ENCODE assay signal across 20 cellular contexts in the genomic region with DNA sequence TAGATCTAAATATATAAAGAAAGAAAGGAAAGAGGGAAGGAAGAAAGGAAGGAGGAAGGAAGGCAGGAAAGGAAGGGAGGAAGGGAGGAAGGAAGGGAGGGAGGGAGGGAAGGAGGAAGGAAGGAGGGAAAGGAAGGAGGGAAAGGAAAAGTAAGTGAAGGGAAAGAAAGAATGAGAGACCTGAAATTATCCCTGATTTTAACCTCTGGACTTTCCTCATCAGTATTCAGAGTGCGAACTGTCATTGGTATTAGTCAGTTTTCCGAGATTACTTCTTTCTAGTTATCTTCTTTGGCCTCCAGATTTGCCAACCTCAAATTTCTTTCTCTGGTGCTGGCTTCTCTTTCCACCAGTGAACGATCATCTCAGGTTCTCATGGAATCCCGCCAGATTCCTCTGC.
A peak's percentile ranks its signal among the peaks of the same experiment; 100 is the strongest.
DNase-seq lines count a peak whose midpoint lies in the region; ATAC-seq, FAIRE-seq and TF ChIP-seq lines count a peak whose summit lies in the region.
"Had no signal": no experiment of that assay in that cellular context is flagged by ENCODE, and none has a peak within 500 bp of the region (broad histone marks: within the 10 kb centered on the region; RNA-seq: fewer than 3 reads in every experiment).

No MANE protein-coding gene starts in this region.

- peak overlapping the region; percentile 67; the same call in 1 of the 2 replicates for H2BK20ac ChIP-seq in IMR-90 (ENCODE audit: low read depth, low read length)

- POLR2A ChIA-PET in IMR-90 (lab: Charles Lee; ENCODE audit: unreplicated experiment): no interaction called here
- POLR2A ChIA-PET in naive thymus-derived CD4-positive, alpha-beta T cell (lab: Charles Lee): no interaction called here

- H4K20me1 ChIP-seq in IMR-90 (ENCODE audit: insufficient read depth, low read length): no peaks in the 10 kb centered on the region
- no peaks in the 10 kb centered on the region for H4K20me1 ChIP-seq in astrocyte (ENCODE audit: insufficient read depth, low read length)

- no peak for ATAC-seq in IMR-90 (ENCODE audit: low read depth)
- ATAC-seq in naive thymus-derived CD4-positive, alpha-beta T cell: no peak

- H3K9me1 ChIP-seq in IMR-90 (ENCODE audit: insufficient read depth, low read length): peaks cover 4% of the 10 kb centered on the region; the same call in 1 of the 2 replicates

- CTCF ChIA-PET in IMR-90 (lab: Yijun Ruan, JAX): no interaction called here
- CTCF ChIA-PET in naive thymus-derived CD4-positive, alpha-beta T cell (lab: Charles Lee): no interaction called here

- H2BK120ac ChIP-seq in IMR-90 (ENCODE audit: low read depth, low read length) (peak overlapping the region; percentile 17), mesenchymal stem cell (ENCODE audit: low read depth, low read length) (no peak overlapping the region)

- no peak overlapping the region for H3K27ac Mint-ChIP-seq in astrocyte (ENCODE audit: unreplicated experiment)
- no peak overlapping the region for H3K27ac Mint-ChIP-seq in naive thymus-derived CD4-positive, alpha-beta T cell
- H3K27ac Mint-ChIP-seq: CD4-positive, alpha-beta memory T cell; HFFc6 had no signal

- H4K91ac ChIP-seq in IMR-90 (ENCODE audit: insufficient read depth, low read depth, low read length): no peak overlapping the region
- no peak overlapping the region for H4K91ac ChIP-seq in mesenchymal stem cell (ENCODE audit: low read length)

- 0 out of 2 replicates have a peak overlapping the region, but pooled peaks have one; percentile 58 for H3K14ac ChIP-seq in IMR-90 (replicated peaks; ENCODE audit: low read depth, low read length)
- H3K14ac ChIP-seq in mesenchymal stem cell (ENCODE audit: low read length in 2 of 2): no peak overlapping the region

- intact Hi-C loops in IMR-90 (cut with micrococcal nuclease): no loop called here
- intact Hi-C loops in sigmoid colon (cut with DNase I): no loop called here
- intact Hi-C loops in naive thymus-derived CD4-positive, alpha-beta T cell (cut with micrococcal nuclease): no loop called here

- H3K4me1 Mint-ChIP-seq in astrocyte (ENCODE audit: low read depth, unreplicated experiment): peaks cover 20% of the 10 kb centered on the region
- H3K4me1 Mint-ChIP-seq in naive thymus-derived CD4-positive, alpha-beta T cell: no peaks in the 10 kb centered on the region
- H3K4me1 Mint-ChIP-seq: CD4-positive, alpha-beta memory T cell had no signal

- no peak overlapping the region for H3K9ac ChIP-seq in IMR-90 (ENCODE audit: low read depth, low read length)
- H3K9ac ChIP-seq in astrocyte (ENCODE audit: low read length): no peak overlapping the region
- peak overlapping the region; percentile 57 for H3K9ac ChIP-seq in mesenchymal stem cell (ENCODE audit: low read length)

- no peak overlapping the region for H3K27ac ChIP-seq in IMR-90 (ENCODE audit: insufficient read depth, low read length)
- H3K27ac ChIP-seq in astrocyte (ENCODE audit: low read depth, low read length): no peak overlapping the region
- no peak overlapping the region for H3K27ac ChIP-seq in mesenchymal stem cell (ENCODE audit: low read length, poor library complexity, severe bottlenecking)
- H3K27ac ChIP-seq in sigmoid colon: peak overlapping the region in 3 of 4 donors; percentile 67 to 80 (median 76)
- no peak overlapping the region for H3K27ac ChIP-seq in naive thymus-derived CD4-positive, alpha-beta T cell (ENCODE audit: low read depth, low read length)

- in situ Hi-C loops in IMR-90 (cut with MboI; ENCODE audit: low sequenced_read_pairs): no loop called here

- no peak for TF ChIP-seq EP300 in sigmoid colon (IDR thresholded peaks at IDR 0.05)

- no peaks in the 10 kb centered on the region for H3K79me2 ChIP-seq in astrocyte (ENCODE audit: insufficient read depth, low read length)

- no peak overlapping the region for H2BK12ac ChIP-seq in mesenchymal stem cell (ENCODE audit: low read length in 2 of 2)

- no peaks in the 10 kb centered on the region for H3K79me1 ChIP-seq in IMR-90 (ENCODE audit: low read depth in 1 of 2, low read length in 2 of 2)
- no peaks in the 10 kb centered on the region for H3K79me1 ChIP-seq in mesenchymal stem cell (replicated peaks; ENCODE audit: low read length, poor library complexity, severe bottlenecking)

- H3K4me2 ChIP-seq in IMR-90 (ENCODE audit: low read depth, low read length): no peak overlapping the region
- no peak overlapping the region for H3K4me2 ChIP-seq in astrocyte (ENCODE audit: low read length)
- H3K4me2 ChIP-seq in mesenchymal stem cell (ENCODE audit: low read length, poor library complexity, severe bottlenecking): no peak overlapping the region

- H3K36me3 ChIP-seq in IMR-90 (ENCODE audit: control insufficient read depth, insufficient read depth, low read length): no peaks in the 10 kb centered on the region
- H3K36me3 ChIP-seq in astrocyte (ENCODE audit: insufficient read depth, low read length): no peaks in the 10 kb centered on the region
- H3K36me3 ChIP-seq in mesenchymal stem cell (ENCODE audit: control insufficient read depth in 1 of 2, insufficient read depth in 2 of 2, low read depth in 1 of 2, low read length in 2 of 2): no peaks in the 10 kb centered on the region
- no peaks in the 10 kb centered on the region for H3K36me3 ChIP-seq in sigmoid colon
- no peaks in the 10 kb centered on the region for H3K36me3 ChIP-seq in naive thymus-derived CD4-positive, alpha-beta T cell (ENCODE audit: control insufficient read depth in 2 of 3, insufficient read depth in 3 of 3, low read length in 3 of 3)
- H3K36me3 ChIP-seq: HAP-1 had no signal

- 100% methylated on average over 2 of the region's 4 CpGs; no CpG with 5 or more reads in 1 of the 2 experiments for WGBS in IMR-90 (ENCODE audit: extremely low coverage in 2 of 2, insufficient read length in 1 of 2), 2 experiments
- 98% methylated on average over 4 of the region's 4 CpGs for WGBS in mesenchymal stem cell
- 94 to 95% methylated on average over 4 of the region's 4 CpGs for WGBS in sigmoid colon, 2 donors

- H2BK15ac ChIP-seq in IMR-90 (ENCODE audit: low read depth, low read length) (peak overlapping the region; percentile 2; the same call in 2 of the 3 replicates), mesenchymal stem cell (ENCODE audit: low read depth, poor library complexity, severe bottlenecking) (no peak overlapping the region)

- H3K36me3 Mint-ChIP-seq in astrocyte (ENCODE audit: low read depth, unreplicated experiment): no peaks in the 10 kb centered on the region
- H3K36me3 Mint-ChIP-seq in naive thymus-derived CD4-positive, alpha-beta T cell: no peaks in the 10 kb centered on the region
- H3K36me3 Mint-ChIP-seq: CD4-positive, alpha-beta memory T cell had no signal

- H4K8ac ChIP-seq in IMR-90 (ENCODE audit: low read depth in 2 of 2, low read length in 2 of 2): peak overlapping the region in 1 of 2 experiments; percentile 73; a peak in 1 of 4 replicates
- H4K8ac ChIP-seq in mesenchymal stem cell (ENCODE audit: low read length): no peak overlapping the region

- H3K27me3 Mint-ChIP-seq in astrocyte (ENCODE audit: low read depth, unreplicated experiment): no peaks in the 10 kb centered on the region
- H3K27me3 Mint-ChIP-seq in naive thymus-derived CD4-positive, alpha-beta T cell: peaks cover 0 to 10% (median 0%) of the 10 kb centered on the region in 5 donors
- H3K27me3 Mint-ChIP-seq: CD4-positive, alpha-beta memory T cell had no signal

- no peak overlapping the region for H3K4me3 Mint-ChIP-seq in astrocyte (ENCODE audit: unreplicated experiment)
- H3K4me3 Mint-ChIP-seq in naive thymus-derived CD4-positive, alpha-beta T cell: no peak overlapping the region
- H3K4me3 Mint-ChIP-seq: CD4-positive, alpha-beta memory T cell; HFFc6 had no signal

- H3K4ac ChIP-seq in IMR-90 (ENCODE audit: low read depth, low read length) (peak overlapping the region; percentile 76), mesenchymal stem cell (ENCODE audit: low read depth in 1 of 2, low read length in 2 of 2) (no peak overlapping the region)

- peak overlapping the region; percentile 91; the same call in 1 of the 2 replicates for H3K18ac ChIP-seq in IMR-90 (ENCODE audit: low read depth, low read length)
- H3K18ac ChIP-seq in mesenchymal stem cell (ENCODE audit: low read depth in 1 of 2, low read length in 2 of 2): no peak overlapping the region

- H3K4me1 ChIP-seq in IMR-90 (ENCODE audit: control insufficient read depth, insufficient read depth, low read length) (peaks cover 10% of the 10 kb centered on the region), astrocyte (ENCODE audit: insufficient read depth, low read length) (peaks cover 2% of the 10 kb centered on the region), mesenchymal stem cell (ENCODE audit: control insufficient read depth, insufficient read depth, low read depth, low read length) (no peaks in the 10 kb centered on the region), sigmoid colon (peaks cover 0 to 36% (median 24%) of the 10 kb centered on the region in 4 donors)
- no peaks in the 10 kb centered on the region for H3K4me1 ChIP-seq in naive thymus-derived CD4-positive, alpha-beta T cell (ENCODE audit: control insufficient read depth in 2 of 2, insufficient read depth in 2 of 2, low read length in 2 of 2)
- H3K4me1 ChIP-seq: HAP-1 had no signal

- no TSS peak for BruUV-seq in IMR-90 (replicated peaks; lab: Mats Ljungman, UMichigan)

- no peak for TF ChIP-seq RAD21 in IMR-90 (IDR thresholded peaks at IDR 0.05; ENCODE audit: low read length)

- no peaks in the 10 kb centered on the region for H3K9me3 ChIP-seq in IMR-90 (ENCODE audit: control insufficient read depth, insufficient read depth, low read length)
- H3K9me3 ChIP-seq in astrocyte (ENCODE audit: insufficient read depth, low read depth, low read length): no peaks in the 10 kb centered on the region
- no peaks in the 10 kb centered on the region for H3K9me3 ChIP-seq in mesenchymal stem cell (ENCODE audit: control insufficient read depth, low read length)
- no peaks in the 10 kb centered on the region for H3K9me3 ChIP-seq in sigmoid colon
- H3K9me3 ChIP-seq in naive thymus-derived CD4-positive, alpha-beta T cell (ENCODE audit: control insufficient read depth in 2 of 3, low read length in 3 of 3): no peaks in the 10 kb centered on the region
- H3K9me3 ChIP-seq: HAP-1 had no signal

- H3K23ac ChIP-seq in IMR-90 (ENCODE audit: low read depth, low read length): no peak overlapping the region
- H3K23ac ChIP-seq in mesenchymal stem cell (ENCODE audit: low read length in 2 of 2): no peak overlapping the region

- H2AK9ac ChIP-seq in IMR-90 (replicated peaks; ENCODE audit: low read depth, low read length, poor library complexity): no peak overlapping the region

- dilution Hi-C loops in IMR-90 (cut with HindIII; ENCODE audit: low sequenced_read_pairs, unreplicated experiment): no loop called here

- no peak overlapping the region for H3K4me3 ChIP-seq in IMR-90 (ENCODE audit: insufficient read depth, low read depth, low read length)
- no peak overlapping the region for H3K4me3 ChIP-seq in astrocyte (ENCODE audit: insufficient read depth, low read depth, low read length)
- H3K4me3 ChIP-seq in mesenchymal stem cell (ENCODE audit: insufficient read depth in 1 of 2, low read depth in 1 of 2, low read length in 2 of 2): no peak overlapping the region
- no peak overlapping the region for H3K4me3 ChIP-seq in sigmoid colon
- H3K4me3 ChIP-seq in naive thymus-derived CD4-positive, alpha-beta T cell (ENCODE audit: low read length): no peak overlapping the region
- H3K4me3 ChIP-seq: HAP-1 had no signal

- H3K56ac ChIP-seq in IMR-90 (ENCODE audit: extremely low read depth, insufficient read depth, low read length): no peak overlapping the region

- DNase-seq in IMR-90 (no peak), astrocyte (ENCODE audit: low read depth) (no peak), mesenchymal stem cell (no peak), sigmoid colon (no peak), amniotic stem cell (lab: John Stamatoyannopoulos, UW) (no peak), D721Med (ENCODE audit: insufficient read length, low spot score) (no peak), germinal center (ENCODE audit: low spot score) (no peak)
- DNase-seq in naive thymus-derived CD4-positive, alpha-beta T cell: no peak
- DNase-seq: C1 segment of cervical spinal cord; Calu3; CD4-positive, alpha-beta memory T cell; COR-L47; DMS153; DND-41; GOT3; HFFc6 had no signal

- H3K27me3 ChIP-seq in IMR-90 (ENCODE audit: control insufficient read depth, insufficient read depth, low read length) (no peaks in the 10 kb centered on the region), astrocyte (ENCODE audit: insufficient read depth, low read length) (no peaks in the 10 kb centered on the region), mesenchymal stem cell (ENCODE audit: control insufficient read depth in 1 of 2, insufficient read depth in 1 of 2, low read length in 2 of 2) (no peaks in the 10 kb centered on the region), sigmoid colon (no peaks in the 10 kb centered on the region)
- H3K27me3 ChIP-seq in naive thymus-derived CD4-positive, alpha-beta T cell (ENCODE audit: control insufficient read depth in 2 of 2, insufficient read depth in 2 of 2, low read length in 2 of 2): no peaks in the 10 kb centered on the region

- H2BK5ac ChIP-seq in IMR-90 (ENCODE audit: low read depth, low read length, poor library complexity, severe bottlenecking) (peak overlapping the region; percentile 84), mesenchymal stem cell (ENCODE audit: low read depth, low read length, poor library complexity, severe bottlenecking) (no peak overlapping the region)

- H3K9me3 Mint-ChIP-seq in astrocyte (ENCODE audit: unreplicated experiment): no peaks in the 10 kb centered on the region
- H3K9me3 Mint-ChIP-seq in naive thymus-derived CD4-positive, alpha-beta T cell: no peaks in the 10 kb centered on the region
- H3K9me3 Mint-ChIP-seq: HFFc6 had no signal

- peak overlapping the region; percentile 77; the same call in 1 of the 2 replicates for H4K5ac ChIP-seq in IMR-90 (ENCODE audit: low read depth, low read length)

- H2AFZ ChIP-seq in IMR-90 (replicated peaks; ENCODE audit: low read length, poor library complexity): no peak overlapping the region
- no peak overlapping the region for H2AFZ ChIP-seq in astrocyte (ENCODE audit: low read depth, low read length)
- no peak overlapping the region for H2AFZ ChIP-seq in mesenchymal stem cell (ENCODE audit: low read depth, low read length)

- H2AK5ac ChIP-seq in IMR-90 (ENCODE audit: low read depth, low read length) (peak overlapping the region; percentile 24; the same call in 1 of the 2 replicates), mesenchymal stem cell (ENCODE audit: low read length, severe bottlenecking) (peak overlapping the region; percentile 89)

- FAIRE-seq in astrocyte (lab: Jason Lieb, UNC) (peak; percentile 81), D721Med (lab: Jason Lieb, UNC) (no peak)
- FAIRE-seq: G401.6, GM12892, H54 had no signal

- no peak for TF ChIP-seq CTCF in IMR-90 (conservative IDR thresholded peaks at IDR 0.05; ENCODE audit: low read depth, low read length)
- no peak for TF ChIP-seq CTCF in astrocyte (IDR thresholded peaks at IDR 0.05; ENCODE audit: insufficient read depth, low read depth, low read length)
- TF ChIP-seq CTCF in sigmoid colon (IDR thresholded peaks at IDR 0.05): no peak
- TF ChIP-seq CTCF in D721Med (IDR thresholded peaks at IDR 0.05; ENCODE audit: insufficient read depth, missing control alignments): no peak

- TF ChIP-seq POLR2A in IMR-90 (IDR thresholded peaks at IDR 0.05; ENCODE audit: low read depth, low read length) (no peak), sigmoid colon (IDR thresholded peaks at IDR 0.05) (no peak)

Comparison
In these comparisons a context has a peak if more than half of its experiments do, and no peak if none do; other contexts are left out.
1. H3K27ac ChIP-seq: peak in sigmoid colon (3 of 4); none in IMR-90 (single experiment), astrocyte (single experiment), mesenchymal stem cell (single experiment) and naive thymus-derived CD4-positive, alpha-beta T cell (single experiment).